Comparison of ENCODE assay signal across 8 cellular contexts in the genomic region with DNA sequence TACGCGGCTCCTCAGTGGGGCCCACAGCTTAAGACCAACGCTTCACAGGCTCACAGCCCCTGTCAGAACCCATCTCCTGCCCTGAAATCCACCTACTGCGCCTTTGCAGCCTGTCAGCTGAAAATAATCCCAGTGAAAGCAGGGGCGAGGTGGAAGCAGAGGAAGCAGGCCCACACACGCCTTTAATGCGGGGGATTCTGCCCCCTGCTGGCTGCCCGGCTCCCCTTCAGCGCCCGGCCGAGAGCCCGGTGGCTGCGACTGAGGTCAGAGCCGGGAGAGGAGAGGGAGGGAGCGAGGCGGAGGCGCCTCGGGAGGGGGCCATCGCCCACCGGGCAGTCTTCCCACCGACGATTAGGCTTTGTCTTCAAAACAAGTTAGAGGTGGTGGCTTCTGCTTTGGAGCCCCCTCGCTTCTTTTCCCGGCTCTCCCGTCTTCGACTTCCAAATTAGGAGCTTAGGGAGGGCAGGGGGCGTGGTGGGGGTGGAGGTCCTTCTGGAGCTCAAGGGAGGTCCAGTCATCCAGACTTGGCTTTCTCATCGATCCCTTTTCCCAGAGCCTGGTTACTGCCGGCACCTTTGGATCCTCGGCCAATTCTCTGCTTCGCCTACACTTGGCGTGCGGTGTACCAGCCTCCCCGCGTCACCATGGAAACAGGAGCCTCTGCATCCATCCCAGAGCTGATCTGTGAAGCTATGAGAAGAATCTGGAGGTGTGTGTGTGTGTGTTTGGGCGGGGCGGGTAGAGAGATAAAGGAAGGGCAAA. TPM values are rescaled to one million over a fixed set of nuclear protein-coding genes. Genes with fewer than 3 reads are reported as not detected.
A peak's percentile ranks its signal among the peaks of the same experiment; 100 is the strongest.
DNase-seq lines count a peak whose midpoint lies in the region; ATAC-seq and TF ChIP-seq lines count a peak whose summit lies in the region.

No MANE protein-coding gene starts in this region.

- DNase-seq in GM12865 (ENCODE audit: low read depth) (peak; percentile 67), HT-29 (ENCODE audit: low spot score) (peak; percentile 82), NOMO-1 treated with dmso at 0.1 percent for 144 hours (lab: John Stamatoyannopoulos, UW; ENCODE audit: unreplicated experiment) (peak; percentile 38), endothelial cell (ENCODE audit: low spot score) (peak; percentile 94), midbrain (lab: John Stamatoyannopoulos, UW) (peak; percentile 81)
- peak; percentile 23 for DNase-seq in activated CD8-positive, alpha-beta memory T cell treated with anti-CD3 and anti-CD28 coated beads, Interleukin-2, amount 50 U/mL, for 24 hours (ENCODE audit: extremely low read depth)
- DNase-seq in stimulated activated CD8-positive, alpha-beta memory T cell treated with anti-CD3 and anti-CD28 coated beads, Interleukin-15, amount 100 ng/mL, for 24 hours (ENCODE audit: low read depth), result peak; percentile 61

- no peaks in the 10 kb centered on the region for H3K9me3 Mint-ChIP-seq in endothelial cell (ENCODE audit: unreplicated experiment)

- no peak overlapping the region for H3K4me3 ChIP-seq in GM12865 (ENCODE audit: low read depth, low read length)

- H3K27ac Mint-ChIP-seq in endothelial cell (ENCODE audit: unreplicated experiment), result no peak overlapping the region

- ATAC-seq in GM21723 (IDR thresholded peaks at IDR 0.05; ENCODE audit: unreplicated experiment), result no peak

- peaks cover 11% of the 10 kb centered on the region for H3K27me3 Mint-ChIP-seq in endothelial cell (ENCODE audit: unreplicated experiment)

- H3K4me3 Mint-ChIP-seq in endothelial cell (ENCODE audit: unreplicated experiment), result peak overlapping the region; percentile 57

- TF ChIP-seq CTCF in GM12865 (IDR thresholded peaks at IDR 0.05; ENCODE audit: insufficient read depth, low read depth, low read length, missing control alignments) (peak; percentile 89), endothelial cell (IDR thresholded peaks at IDR 0.05; ENCODE audit: unreplicated experiment) (peak; percentile 88)

- H3K36me3 Mint-ChIP-seq in endothelial cell (ENCODE audit: low read depth, unreplicated experiment), result peaks cover 2% of the 10 kb centered on the region

- H3K4me1 Mint-ChIP-seq in endothelial cell (ENCODE audit: unreplicated experiment), result no peaks in the 10 kb centered on the region

RNA-seq across cellular contexts. Expression of a gene that starts 25.2 kb away (rescaled TPM):
- total RNA-seq in HT-29 (2014; rRNA removed; shearing (Covaris generic)), result 8.7 and 9.8 TPM in 2 replicates
- 1.0 TPM for total RNA-seq in endothelial cell (ENCODE audit: unreplicated experiment)

RNA-seq across cellular contexts. Expression of a gene that starts 34.5 kb away (rescaled TPM):
- total RNA-seq in HT-29 (2014; rRNA removed; shearing (Covaris generic)), result 16.5 and 19.1 TPM in 2 replicates
- 16.0 TPM for total RNA-seq in endothelial cell (ENCODE audit: unreplicated experiment)

RNA-seq across cellular contexts. Expression of a gene that starts 38.9 kb away (rescaled TPM):
- 103 and 104 TPM in 2 replicates for total RNA-seq in HT-29 (2014; rRNA removed; shearing (Covaris generic))
- 96.2 TPM for total RNA-seq in endothelial cell (ENCODE audit: unreplicated experiment)

Comparison
In these comparisons a context has a peak if more than half of its experiments do, and no peak if none do; other contexts are left out.
1. DNase-seq: peak in every context shown above with its lines; median percentile 94 in endothelial cell; 82 in HT-29; 81 in midbrain; 67 in GM12865; 61 in stimulated activated CD8-positive, alpha-beta memory T cell treated with anti-CD3 and anti-CD28 coated beads, Interleukin-15, amount 100 ng/mL, for 24 hours; 38 in NOMO-1 treated with dmso at 0.1 percent for 144 hours; 23 in activated CD8-positive, alpha-beta memory T cell treated with anti-CD3 and anti-CD28 coated beads, Interleukin-2, amount 50 U/mL, for 24 hours.